Comparison of ENCODE assay signal across 8 cellular contexts in genomic region chr19:18045307-18046013, GRCh38. TPM values are rescaled to one million over a fixed set of nuclear protein-coding genes. Genes with fewer than 3 reads are reported as not detected.
DNase-seq lines count a peak whose midpoint lies in the region; ATAC-seq and TF ChIP-seq lines count a peak whose summit lies in the region.
"Had no signal": no experiment of that assay in that cellular context is flagged by ENCODE, and none has a peak within 500 bp of the region (broad histone marks: within the 10 kb centered on the region; RNA-seq: fewer than 3 reads in every experiment).

No MANE protein-coding gene starts in this region.

- POLR2A ChIA-PET in T-cell (lab: Charles Lee): interaction anchor here in 1 of 2 donors (0.6 to 0.7 kb wide), 2 partner anchors 37 to 234 kb away, joined by 3 to 6 read pairs; partner anchors contain the start of gene ARRDC2

- H3K4me1 ChIP-seq in stomach smooth muscle (ENCODE audit: control insufficient read depth, insufficient read depth, low read length): peaks cover 5% of the 10 kb centered on the region

- H3K27ac ChIP-seq in stomach smooth muscle (ENCODE audit: low read length): peak overlapping the region; percentile 31

- DNase-seq in HFF-Myc (ENCODE audit: extremely low read depth, low read depth): no peak
- DNase-seq in T-cell: no peak
- DNase-seq in foreskin fibroblast: no peak
- no peak for DNase-seq in NCI-H146 (lab: John Stamatoyannopoulos, UW)
- DNase-seq in NCI-H1436 (lab: John Stamatoyannopoulos, UW): no peak
- DNase-seq in posterior cingulate gyrus: no peak

- peak overlapping the region; percentile 89 to 95 for H3K27ac Mint-ChIP-seq in T-cell
- H3K27ac Mint-ChIP-seq: mesothelial cell of epicardium had no signal

- peaks cover 2 to 16% of the 10 kb centered on the region in 2 donors for H3K27me3 ChIP-seq in stomach smooth muscle (ENCODE audit: control insufficient read depth in 1 of 2, insufficient read depth in 2 of 2, low read length in 2 of 2)

- peak in 3 of 4 experiments; percentile 6 to 25 (median 9) for ATAC-seq in T-cell (replicated peaks in 1 of 4)

- H3K27me3 Mint-ChIP-seq in T-cell: no peaks in the 10 kb centered on the region

- H3K4me3 Mint-ChIP-seq in T-cell: peak overlapping the region; percentile 60 to 75 (median 74)
- H3K4me3 Mint-ChIP-seq: mesothelial cell of epicardium had no signal

- H3K36me3 ChIP-seq in stomach smooth muscle (ENCODE audit: control insufficient read depth in 2 of 2, insufficient read depth in 2 of 2, low read length in 2 of 2): no peaks in the 10 kb centered on the region

- H3K4me3 ChIP-seq in HFF-Myc (replicated peaks; ENCODE audit: low read depth, low read length): peak overlapping the region; percentile 14
- peak overlapping the region; percentile 24 to 42 for H3K4me3 ChIP-seq in foreskin fibroblast (ENCODE audit: low read depth in 1 of 2, low read length in 2 of 2)
- H3K4me3 ChIP-seq in stomach smooth muscle (ENCODE audit: low read length in 2 of 2): peak overlapping the region; percentile 54 to 76

- peaks cover 0 to 3% of the 10 kb centered on the region in 2 donors for H3K9me3 ChIP-seq in stomach smooth muscle (ENCODE audit: control insufficient read depth in 2 of 2, low read length in 2 of 2)

- TF ChIP-seq CTCF in HFF-Myc (IDR thresholded peaks at IDR 0.05; ENCODE audit: low read depth, low read length, missing control alignments): no peak
- no peak for TF ChIP-seq CTCF in foreskin fibroblast (IDR thresholded peaks at IDR 0.05; ENCODE audit: low read depth, low read length)

- H3K9me3 Mint-ChIP-seq in T-cell: no peaks in the 10 kb centered on the region
- H3K9me3 Mint-ChIP-seq: mesothelial cell of epicardium had no signal

- CTCF ChIA-PET in T-cell (lab: Charles Lee): interaction anchor here (0.6 to 1.2 kb wide), 8 partner anchors 10 to 1583 kb away, joined by 3 to 8 read pairs (median 4); partner anchors contain the start of genes IL12RB1 (in 1 of the 2), RPL18A (in 1 of the 2) and SSBP4 (in 1 of the 2)

- H3K4me1 Mint-ChIP-seq in T-cell: peaks cover 47 to 67% (median 47%) of the 10 kb centered on the region in 3 donors

- H3K9ac ChIP-seq in stomach smooth muscle (ENCODE audit: low read length in 2 of 2): peak overlapping the region; percentile 36 to 62

- no peaks in the 10 kb centered on the region for H3K36me3 Mint-ChIP-seq in T-cell
- H3K36me3 Mint-ChIP-seq: mesothelial cell of epicardium had no signal

- intact Hi-C loops in posterior cingulate gyrus (cut with DNase I): no loop called here

RNA-seq across cellular contexts. Expression of gene ARRDC2, which starts 37.5 kb away (rescaled TPM):
- total RNA-seq in T-cell: 100 to 1,000 TPM; 163 to 195 (median 188) TPM

RNA-seq across cellular contexts. Expression of gene IL12RB1, which starts 41.3 kb away (rescaled TPM):
- 10 to 100 TPM; 26.3 to 45.2 (median 39.3) TPM for total RNA-seq in T-cell
- total RNA-seq: mesothelial cell of epicardium had no signal

RNA-seq across cellular contexts. Expression of gene MAST3, which starts 52.1 kb away (rescaled TPM):
- total RNA-seq in T-cell: 10 to 100 TPM; 42.0 to 60.2 (median 53.2) TPM

Comparison
In these comparisons a context has a peak if more than half of its experiments do, and no peak if none do; other contexts are left out.
1. H3K4me3 ChIP-seq: peak in every context shown above with its lines; median percentile 65 in stomach smooth muscle; 33 in foreskin fibroblast; 14 in HFF-Myc.